11 cellular contexts compared by ENCODE assay signal in genomic region chr14:101961746-101962502, GRCh38. TPM values are rescaled to one million over a fixed set of nuclear protein-coding genes. Genes with fewer than 3 reads are reported as not detected.
DNase-seq lines count a peak whose midpoint lies in the region; TF ChIP-seq lines count a peak whose summit lies in the region.
"Had no signal": no experiment of that assay in that cellular context is flagged by ENCODE, and none has a peak within 500 bp of the region (broad histone marks: within the 10 kb centered on the region; RNA-seq: fewer than 3 reads in every experiment).

No MANE protein-coding gene starts in this region.

- peak overlapping the region; percentile 28 for H2BK5ac ChIP-seq in trophoblast cell (ENCODE audit: low read depth, low read length, poor library complexity)

- H3K9me3 ChIP-seq in PC-9 (ENCODE audit: insufficient read depth, low read depth), result no peaks in the 10 kb centered on the region
- H3K9me3 ChIP-seq in esophagus muscularis mucosa, result no peaks in the 10 kb centered on the region
- no peaks in the 10 kb centered on the region for H3K9me3 ChIP-seq in trophoblast cell (ENCODE audit: insufficient read depth, low read depth, low read length)
- H3K9me3 ChIP-seq in CD8-positive, alpha-beta memory T cell (ENCODE audit: low read length), result no peaks in the 10 kb centered on the region
- H3K9me3 ChIP-seq: BE2C, right lobe of liver had no signal

- no peak overlapping the region for H3K14ac ChIP-seq in trophoblast cell (ENCODE audit: low read length)

- H3K4me1 Mint-ChIP-seq in CD8-positive, alpha-beta memory T cell, result peaks cover 31 to 39% (median 36%) of the 10 kb centered on the region in 3 donors

- H3K27me3 ChIP-seq in PC-9 (ENCODE audit: insufficient read depth, low read depth) (no peaks in the 10 kb centered on the region), esophagus muscularis mucosa (no peaks in the 10 kb centered on the region), trophoblast cell (ENCODE audit: insufficient read depth, low read length) (no peaks in the 10 kb centered on the region)
- H3K27me3 ChIP-seq in CD8-positive, alpha-beta memory T cell (ENCODE audit: insufficient read depth, low read length, poor library complexity, severe bottlenecking), result no peaks in the 10 kb centered on the region
- H3K27me3 ChIP-seq: BE2C, right lobe of liver had no signal

- peaks cover 0 to 3% of the 10 kb centered on the region in 2 donors for H3K27me3 Mint-ChIP-seq in CD8-positive, alpha-beta memory T cell

- TF ChIP-seq CTCF in PC-9 (conservative IDR thresholded peaks at IDR 0.05) (no peak), esophagus muscularis mucosa (IDR thresholded peaks at IDR 0.05) (no peak)

- no peaks in the 10 kb centered on the region for H3K9me3 Mint-ChIP-seq in CD8-positive, alpha-beta memory T cell
- H3K9me3 Mint-ChIP-seq: T-helper 1 cell treated with Interleukin-12 subunit alpha and Interleukin-12 subunit beta and Interleukin-4 antibody, amounts not matched to agents 30 μg/mL and 1 μg/mL, for 36 hours had no signal

- H3K36me3 ChIP-seq in PC-9 (ENCODE audit: low read depth) (no peaks in the 10 kb centered on the region), esophagus muscularis mucosa (no peaks in the 10 kb centered on the region), trophoblast cell (ENCODE audit: control insufficient read depth in 1 of 2, insufficient read depth in 2 of 2, low read length in 2 of 2) (no peaks in the 10 kb centered on the region)
- no peaks in the 10 kb centered on the region for H3K36me3 ChIP-seq in CD8-positive, alpha-beta memory T cell (ENCODE audit: insufficient read depth, low read length)
- H3K36me3 ChIP-seq: right lobe of liver had no signal

- no TSS peak for BruUV-seq in PC-9 (replicated peaks; lab: Mats Ljungman, UMichigan)

- H3K4me1 ChIP-seq in PC-9 (replicated peaks; ENCODE audit: insufficient read depth) (peaks cover 40% of the 10 kb centered on the region), esophagus muscularis mucosa (peaks cover 32 to 59% (median 50%) of the 10 kb centered on the region in 4 donors), trophoblast cell (ENCODE audit: control insufficient read depth in 1 of 2, insufficient read depth in 2 of 2, low read length in 2 of 2) (peaks cover 3 to 15% of the 10 kb centered on the region in 2 experiments)
- H3K4me1 ChIP-seq in CD8-positive, alpha-beta memory T cell (ENCODE audit: insufficient read depth, low read length), result peaks cover 25% of the 10 kb centered on the region

- H3K79me2 ChIP-seq in PC-9 (ENCODE audit: low read depth) (peaks cover 29% of the 10 kb centered on the region), trophoblast cell (ENCODE audit: control insufficient read depth, insufficient read depth, low read length, poor library complexity) (peaks cover 11% of the 10 kb centered on the region)

- no peak overlapping the region for H3K9ac ChIP-seq in trophoblast cell (ENCODE audit: low read length)

- no peak overlapping the region for H3K23ac ChIP-seq in trophoblast cell (ENCODE audit: low read length)

- peaks cover 7% of the 10 kb centered on the region for H3K79me1 ChIP-seq in trophoblast cell (ENCODE audit: low read length)

- WGBS in esophagus muscularis mucosa, result 86% methylated on average over 6 of the region's 9 CpGs
- no CpG with 5 or more reads among the region's 9 CpGs for WGBS in trophoblast cell (ENCODE audit: extremely low coverage, insufficient coverage, insufficient read length)

- H2BK120ac ChIP-seq in trophoblast cell (ENCODE audit: insufficient read depth, low read length, poor library complexity), result no peak overlapping the region

- H3K4me3 ChIP-seq in PC-9 (no peak overlapping the region), esophagus muscularis mucosa (no peak overlapping the region), trophoblast cell (ENCODE audit: low read depth, low read length) (no peak overlapping the region)
- H3K4me3 ChIP-seq in CD8-positive, alpha-beta memory T cell (ENCODE audit: low read length), result no peak overlapping the region
- H3K4me3 ChIP-seq: right lobe of liver had no signal

- no peak overlapping the region for H3K4me3 Mint-ChIP-seq in CD8-positive, alpha-beta memory T cell
- H3K4me3 Mint-ChIP-seq: T-helper 1 cell treated with Interleukin-12 subunit alpha and Interleukin-12 subunit beta and Interleukin-4 antibody, amounts not matched to agents 30 μg/mL and 1 μg/mL, for 36 hours had no signal

- no peak for TF ChIP-seq EP300 in esophagus muscularis mucosa (IDR thresholded peaks at IDR 0.05)

- H3K18ac ChIP-seq in trophoblast cell (ENCODE audit: low read length), result no peak overlapping the region

- H3K9me2 ChIP-seq in PC-9 (ENCODE audit: insufficient read depth), result no peaks in the 10 kb centered on the region

- H2BK12ac ChIP-seq in trophoblast cell (ENCODE audit: low read length), result peak overlapping the region; percentile 23

- H4K20me1 ChIP-seq in PC-9 (ENCODE audit: insufficient read depth), result no peaks in the 10 kb centered on the region

- no peak overlapping the region for H4K8ac ChIP-seq in trophoblast cell (ENCODE audit: low read depth, low read length)

- H3K36me3 Mint-ChIP-seq in CD8-positive, alpha-beta memory T cell, result peaks cover 0 to 9% (median 0%) of the 10 kb centered on the region in 3 donors

- no peak overlapping the region for H4K12ac ChIP-seq in trophoblast cell (ENCODE audit: low read depth, low read length)

- intact Hi-C loops in PC-9 (cut with micrococcal nuclease; ENCODE audit: unreplicated experiment) (loop anchor here (1.0 to 10.0 kb wide), 11 partner anchors 18 to 553 kb away; partner anchors contain the start of gene WDR20), esophagus muscularis mucosa (cut with DNase I) (loop anchor here (2.0 to 5.0 kb wide), 2 partner anchors 135 to 355 kb away; partner anchors contain the start of gene ZNF839)

- peak overlapping the region in 1 of 8 donors; percentile 19 for H3K27ac Mint-ChIP-seq in CD8-positive, alpha-beta memory T cell
- H3K27ac Mint-ChIP-seq: T-helper 1 cell treated with Interleukin-12 subunit alpha and Interleukin-12 subunit beta and Interleukin-4 antibody, amounts not matched to agents 30 μg/mL and 1 μg/mL, for 36 hours had no signal

- H4K91ac ChIP-seq in trophoblast cell (ENCODE audit: low read depth, low read length), result peak overlapping the region; percentile 8

- DNase-seq in COLO668 (lab: John Stamatoyannopoulos, UW; ENCODE audit: unreplicated experiment), result peak; percentile 66
- DNase-seq in PC-9, result no peak
- DNase-seq in esophagus muscularis mucosa (ENCODE audit: extremely low spot score), result no peak
- no peak for DNase-seq in trophoblast cell
- no peak for DNase-seq in H4 (ENCODE audit: low spot score)
- DNase-seq in NCI-H1417 (lab: John Stamatoyannopoulos, UW), result no peak
- no peak for DNase-seq in NCI-H524 treated with DMSO at 0.1 percent for 48 hours (lab: John Stamatoyannopoulos, UW)
- DNase-seq in CD8-positive, alpha-beta memory T cell, result no peak

- H2AK5ac ChIP-seq in trophoblast cell (ENCODE audit: low read length), result peak overlapping the region; percentile 27

- CTCF ChIA-PET in PC-9 (lab: Charles Lee), result interaction anchor here (0.6 to 2.5 kb wide), 9 partner anchors 84 to 693 kb away, joined by 3 to 14 read pairs (median 3); no protein-coding TSS in a partner anchor
- CTCF ChIA-PET in CD8-positive, alpha-beta memory T cell (lab: Charles Lee), result interaction anchor here (1.0 to 2.1 kb wide), 10 partner anchors 13 to 359 kb away, joined by 3 to 11 read pairs (median 4); no protein-coding TSS in a partner anchor

- peaks cover 34% of the 10 kb centered on the region for H3F3A ChIP-seq in PC-9 (ENCODE audit: insufficient read depth, low read depth)

- TF ChIP-seq POLR2A in esophagus muscularis mucosa (IDR thresholded peaks at IDR 0.05; ENCODE audit: low read depth), result no peak

- H2AFZ ChIP-seq in PC-9 (no peak overlapping the region), trophoblast cell (ENCODE audit: insufficient read depth, low read length, poor library complexity) (no peak overlapping the region)

- H3K27ac ChIP-seq in PC-9, result peak overlapping the region; percentile 16; the same call in 1 of the 2 replicates
- H3K27ac ChIP-seq in esophagus muscularis mucosa (replicated peaks in 1 of 4), result peak overlapping the region; percentile 62 to 99 (median 98)
- peak overlapping the region; percentile 32 for H3K27ac ChIP-seq in trophoblast cell (ENCODE audit: low read depth, low read length)
- no peak overlapping the region for H3K27ac ChIP-seq in CD8-positive, alpha-beta memory T cell (ENCODE audit: low read depth, low read length)
- H3K27ac ChIP-seq: right lobe of liver had no signal

- no peak overlapping the region for H3K4ac ChIP-seq in trophoblast cell (ENCODE audit: low read depth, low read length)

- peak overlapping the region; percentile 15; the same call in 1 of the 2 replicates for H3K4me2 ChIP-seq in PC-9
- no peak overlapping the region for H3K4me2 ChIP-seq in trophoblast cell (ENCODE audit: low read length)

- POLR2A ChIA-PET in PC-9 (lab: Charles Lee; ENCODE audit: unreplicated experiment), result interaction anchor here (0.6 to 0.7 kb wide), 2 partner anchors 176 to 480 kb away, joined by 3 to 7 read pairs; no protein-coding TSS in a partner anchor
- POLR2A ChIA-PET in CD8-positive, alpha-beta memory T cell (lab: Charles Lee), result no interaction called here

RNA-seq across cellular contexts. Expression of gene DYNC1H1, which starts 2.4 kb away (rescaled TPM):
- total RNA-seq in PC-9 (2021) (1,203 and 1,268 TPM in 2 replicates), esophagus muscularis mucosa (100 to 1,000 TPM; 608 to 897 (median 728) TPM)
- 105 and 109 TPM in 2 replicates for polyA plus RNA-seq in trophoblast cell (2013)
- total RNA-seq in H4 (2014; rRNA removed; shearing (Covaris generic)), result 112 and 113 TPM in 2 replicates
- total RNA-seq in CD8-positive, alpha-beta memory T cell, result 100 to 1,000 TPM; 241 to 249 TPM
- polyA plus RNA-seq in CD8-positive, alpha-beta memory T cell, result 59.7 TPM
